ENCODE assay signal across 1 cellular context in the genomic region with DNA sequence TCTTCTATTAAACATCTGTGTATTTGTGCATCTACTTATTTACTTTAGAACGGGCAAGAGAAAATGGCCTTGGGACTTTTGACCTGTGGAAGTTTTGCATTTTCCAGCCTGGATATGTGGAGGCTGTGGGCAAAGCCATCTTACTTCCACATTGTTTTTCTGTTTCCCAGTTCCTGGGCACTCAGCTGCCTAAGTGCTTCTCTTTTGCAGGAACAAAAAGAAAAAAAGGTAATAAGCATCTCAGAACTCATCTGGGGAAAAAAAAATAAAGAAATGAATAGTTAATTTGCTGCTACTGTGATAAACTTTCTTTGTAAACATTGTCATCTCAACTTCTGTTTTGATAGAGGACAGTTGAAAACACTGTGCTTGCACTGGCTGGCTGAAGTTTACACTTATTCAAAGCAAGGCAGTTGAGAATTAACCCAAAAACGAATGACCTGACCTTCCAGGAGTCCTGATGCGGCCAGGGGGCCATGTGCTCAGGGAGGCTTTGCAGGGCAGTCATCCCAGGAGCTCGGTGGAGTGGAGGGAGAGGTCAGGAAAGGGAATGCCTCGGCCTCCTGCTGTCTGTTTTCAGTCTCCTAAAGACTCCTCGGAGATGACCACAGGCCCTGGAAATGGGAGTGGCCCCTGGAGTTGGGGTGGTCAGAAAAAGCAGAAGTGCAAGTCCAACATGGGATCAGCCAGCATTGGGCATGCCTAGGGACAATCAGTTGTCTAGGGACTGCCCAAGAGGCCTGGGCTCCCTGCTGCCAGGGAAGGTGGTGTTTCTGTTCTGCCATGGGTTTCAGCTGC.
A peak's percentile ranks its signal among the peaks of the same experiment; 100 is the strongest.
TF ChIP-seq lines count a peak whose summit lies in the region.

No MANE protein-coding gene starts in this region.

TF ChIP-seq in HepG2, 621 proteins besides CTCF, POLR2A, EP300 and RAD21 (continued from another document and continues in another):
- TF ChIP-seq SMARCC2 (IDR thresholded peaks at IDR 0.05): no peak
- no peak for TF ChIP-seq ZZZ3 (CRISPR knock-in tag; IDR thresholded peaks at IDR 0.05; ENCODE audit: borderline replicate concordance)
- TF ChIP-seq, protein P1, sequence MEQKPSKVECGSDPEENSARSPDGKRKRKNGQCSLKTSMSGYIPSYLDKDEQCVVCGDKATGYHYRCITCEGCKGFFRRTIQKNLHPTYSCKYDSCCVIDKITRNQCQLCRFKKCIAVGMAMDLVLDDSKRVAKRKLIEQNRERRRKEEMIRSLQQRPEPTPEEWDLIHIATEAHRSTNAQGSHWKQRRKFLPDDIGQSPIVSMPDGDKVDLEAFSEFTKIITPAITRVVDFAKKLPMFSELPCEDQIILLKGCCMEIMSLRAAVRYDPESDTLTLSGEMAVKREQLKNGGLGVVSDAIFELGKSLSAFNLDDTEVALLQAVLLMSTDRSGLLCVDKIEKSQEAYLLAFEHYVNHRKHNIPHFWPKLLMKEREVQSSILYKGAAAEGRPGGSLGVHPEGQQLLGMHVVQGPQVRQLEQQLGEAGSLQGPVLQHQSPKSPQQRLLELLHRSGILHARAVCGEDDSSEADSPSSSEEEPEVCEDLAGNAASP (CRISPR knock-in tag; IDR thresholded peaks at IDR 0.05; ENCODE audit: borderline replicate concordance): peak; percentile 84; the same call in 1 of the 2 replicates
- no peak for TF ChIP-seq ZBTB7B (CRISPR knock-in tag; IDR thresholded peaks at IDR 0.05)
- TF ChIP-seq ZNF761 (CRISPR knock-in tag; conservative IDR thresholded peaks at IDR 0.05): no peak
- TF ChIP-seq ZNF468 (CRISPR knock-in tag; IDR thresholded peaks at IDR 0.05): no peak
- TF ChIP-seq ZSCAN12 (CRISPR knock-in tag; IDR thresholded peaks at IDR 0.05): no peak
- TF ChIP-seq SKI (IDR thresholded peaks at IDR 0.05; ENCODE audit: partially characterized antibody): no peak
- TF ChIP-seq HCFC1 (IDR thresholded peaks at IDR 0.05; ENCODE audit: low read depth, low read length): no peak
- no peak for TF ChIP-seq KAT2B (IDR thresholded peaks at IDR 0.05; ENCODE audit: borderline replicate concordance, low read depth, low read length)
- no peak for TF ChIP-seq DNMT3B (CRISPR knock-in tag; conservative IDR thresholded peaks at IDR 0.05)
- no peak for TF ChIP-seq ZNF564 (CRISPR knock-in tag; IDR thresholded peaks at IDR 0.05)
- TF ChIP-seq, protein P2, sequence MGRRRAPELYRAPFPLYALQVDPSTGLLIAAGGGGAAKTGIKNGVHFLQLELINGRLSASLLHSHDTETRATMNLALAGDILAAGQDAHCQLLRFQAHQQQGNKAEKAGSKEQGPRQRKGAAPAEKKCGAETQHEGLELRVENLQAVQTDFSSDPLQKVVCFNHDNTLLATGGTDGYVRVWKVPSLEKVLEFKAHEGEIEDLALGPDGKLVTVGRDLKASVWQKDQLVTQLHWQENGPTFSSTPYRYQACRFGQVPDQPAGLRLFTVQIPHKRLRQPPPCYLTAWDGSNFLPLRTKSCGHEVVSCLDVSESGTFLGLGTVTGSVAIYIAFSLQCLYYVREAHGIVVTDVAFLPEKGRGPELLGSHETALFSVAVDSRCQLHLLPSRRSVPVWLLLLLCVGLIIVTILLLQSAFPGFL (CRISPR knock-in tag; IDR thresholded peaks at IDR 0.05): no peak
- peak; percentile 62 for TF ChIP-seq ZFX (CRISPR knock-in tag; IDR thresholded peaks at IDR 0.05; ENCODE audit: low read depth)
- no peak for TF ChIP-seq NRL (CRISPR knock-in tag; IDR thresholded peaks at IDR 0.05; ENCODE audit: borderline replicate concordance)
- 0 out of 2 replicates have a peak, but pooled peaks have one; percentile 22 for TF ChIP-seq NCOR1 (IDR thresholded peaks at IDR 0.05; ENCODE audit: borderline replicate concordance, low read length)
- TF ChIP-seq NR2F6 (IDR thresholded peaks at IDR 0.05): peak; percentile 53; the same call in 1 of the 2 replicates
- peak; percentile 57 for TF ChIP-seq NR2F6 (CRISPR knock-in tag; IDR thresholded peaks at IDR 0.05)
- TF ChIP-seq, protein P3, sequence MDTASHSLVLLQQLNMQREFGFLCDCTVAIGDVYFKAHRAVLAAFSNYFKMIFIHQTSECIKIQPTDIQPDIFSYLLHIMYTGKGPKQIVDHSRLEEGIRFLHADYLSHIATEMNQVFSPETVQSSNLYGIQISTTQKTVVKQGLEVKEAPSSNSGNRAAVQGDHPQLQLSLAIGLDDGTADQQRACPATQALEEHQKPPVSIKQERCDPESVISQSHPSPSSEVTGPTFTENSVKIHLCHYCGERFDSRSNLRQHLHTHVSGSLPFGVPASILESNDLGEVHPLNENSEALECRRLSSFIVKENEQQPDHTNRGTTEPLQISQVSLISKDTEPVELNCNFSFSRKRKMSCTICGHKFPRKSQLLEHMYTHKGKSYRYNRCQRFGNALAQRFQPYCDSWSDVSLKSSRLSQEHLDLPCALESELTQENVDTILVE (CRISPR knock-in tag; IDR thresholded peaks at IDR 0.05): no peak
- TF ChIP-seq ZBTB1 (CRISPR knock-in tag; IDR thresholded peaks at IDR 0.05; ENCODE audit: borderline replicate concordance): no peak
- TF ChIP-seq, protein P4, sequence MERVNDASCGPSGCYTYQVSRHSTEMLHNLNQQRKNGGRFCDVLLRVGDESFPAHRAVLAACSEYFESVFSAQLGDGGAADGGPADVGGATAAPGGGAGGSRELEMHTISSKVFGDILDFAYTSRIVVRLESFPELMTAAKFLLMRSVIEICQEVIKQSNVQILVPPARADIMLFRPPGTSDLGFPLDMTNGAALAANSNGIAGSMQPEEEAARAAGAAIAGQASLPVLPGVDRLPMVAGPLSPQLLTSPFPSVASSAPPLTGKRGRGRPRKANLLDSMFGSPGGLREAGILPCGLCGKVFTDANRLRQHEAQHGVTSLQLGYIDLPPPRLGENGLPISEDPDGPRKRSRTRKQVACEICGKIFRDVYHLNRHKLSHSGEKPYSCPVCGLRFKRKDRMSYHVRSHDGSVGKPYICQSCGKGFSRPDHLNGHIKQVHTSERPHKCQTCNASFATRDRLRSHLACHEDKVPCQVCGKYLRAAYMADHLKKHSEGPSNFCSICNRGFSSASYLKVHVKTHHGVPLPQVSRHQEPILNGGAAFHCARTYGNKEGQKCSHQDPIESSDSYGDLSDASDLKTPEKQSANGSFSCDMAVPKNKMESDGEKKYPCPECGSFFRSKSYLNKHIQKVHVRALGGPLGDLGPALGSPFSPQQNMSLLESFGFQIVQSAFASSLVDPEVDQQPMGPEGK (CRISPR knock-in tag; IDR thresholded peaks at IDR 0.05): no peak
- no peak for TF ChIP-seq PAWR (CRISPR knock-in tag; IDR thresholded peaks at IDR 0.05; ENCODE audit: borderline replicate concordance)
- TF ChIP-seq JARID2 (CRISPR knock-in tag; IDR thresholded peaks at IDR 0.05; ENCODE audit: insufficient replicate concordance): no peak
- no peak for TF ChIP-seq ZNF557 (CRISPR knock-in tag; IDR thresholded peaks at IDR 0.05)
- peak; percentile 90 for TF ChIP-seq PAXIP1 (CRISPR knock-in tag; conservative IDR thresholded peaks at IDR 0.05)
- TF ChIP-seq KDM6A (CRISPR knock-in tag; IDR thresholded peaks at IDR 0.05; ENCODE audit: low read depth): peak; percentile 43; the same call in 1 of the 2 replicates
- TF ChIP-seq SNAI1 (CRISPR knock-in tag; IDR thresholded peaks at IDR 0.05; ENCODE audit: borderline replicate concordance): no peak
- no peak for TF ChIP-seq ZNF570 (CRISPR knock-in tag; IDR thresholded peaks at IDR 0.05; ENCODE audit: borderline replicate concordance)
- no peak for TF ChIP-seq LCORL (IDR thresholded peaks at IDR 0.05)
- TF ChIP-seq LCORL (CRISPR knock-in tag; IDR thresholded peaks at IDR 0.05): peak; percentile 68; the same call in 1 of the 2 replicates
- TF ChIP-seq ZNF30 (CRISPR knock-in tag; IDR thresholded peaks at IDR 0.05): no peak
- no peak for TF ChIP-seq ZNF503 (CRISPR knock-in tag; IDR thresholded peaks at IDR 0.05)
- TF ChIP-seq, protein P5, sequence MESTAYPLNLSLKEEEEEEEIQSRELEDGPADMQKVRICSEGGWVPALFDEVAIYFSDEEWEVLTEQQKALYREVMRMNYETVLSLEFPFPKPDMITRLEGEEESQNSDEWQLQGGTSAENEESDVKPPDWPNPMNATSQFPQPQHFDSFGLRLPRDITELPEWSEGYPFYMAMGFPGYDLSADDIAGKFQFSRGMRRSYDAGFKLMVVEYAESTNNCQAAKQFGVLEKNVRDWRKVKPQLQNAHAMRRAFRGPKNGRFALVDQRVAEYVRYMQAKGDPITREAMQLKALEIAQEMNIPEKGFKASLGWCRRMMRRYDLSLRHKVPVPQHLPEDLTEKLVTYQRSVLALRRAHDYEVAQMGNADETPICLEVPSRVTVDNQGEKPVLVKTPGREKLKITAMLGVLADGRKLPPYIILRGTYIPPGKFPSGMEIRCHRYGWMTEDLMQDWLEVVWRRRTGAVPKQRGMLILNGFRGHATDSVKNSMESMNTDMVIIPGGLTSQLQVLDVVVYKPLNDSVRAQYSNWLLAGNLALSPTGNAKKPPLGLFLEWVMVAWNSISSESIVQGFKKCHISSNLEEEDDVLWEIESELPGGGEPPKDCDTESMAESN (CRISPR knock-in tag; conservative IDR thresholded peaks at IDR 0.05): no peak
- TF ChIP-seq, protein P6, sequence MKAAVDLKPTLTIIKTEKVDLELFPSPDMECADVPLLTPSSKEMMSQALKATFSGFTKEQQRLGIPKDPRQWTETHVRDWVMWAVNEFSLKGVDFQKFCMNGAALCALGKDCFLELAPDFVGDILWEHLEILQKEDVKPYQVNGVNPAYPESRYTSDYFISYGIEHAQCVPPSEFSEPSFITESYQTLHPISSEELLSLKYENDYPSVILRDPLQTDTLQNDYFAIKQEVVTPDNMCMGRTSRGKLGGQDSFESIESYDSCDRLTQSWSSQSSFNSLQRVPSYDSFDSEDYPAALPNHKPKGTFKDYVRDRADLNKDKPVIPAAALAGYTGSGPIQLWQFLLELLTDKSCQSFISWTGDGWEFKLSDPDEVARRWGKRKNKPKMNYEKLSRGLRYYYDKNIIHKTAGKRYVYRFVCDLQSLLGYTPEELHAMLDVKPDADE (CRISPR knock-in tag; IDR thresholded peaks at IDR 0.05): no peak
- TF ChIP-seq, protein P7, sequence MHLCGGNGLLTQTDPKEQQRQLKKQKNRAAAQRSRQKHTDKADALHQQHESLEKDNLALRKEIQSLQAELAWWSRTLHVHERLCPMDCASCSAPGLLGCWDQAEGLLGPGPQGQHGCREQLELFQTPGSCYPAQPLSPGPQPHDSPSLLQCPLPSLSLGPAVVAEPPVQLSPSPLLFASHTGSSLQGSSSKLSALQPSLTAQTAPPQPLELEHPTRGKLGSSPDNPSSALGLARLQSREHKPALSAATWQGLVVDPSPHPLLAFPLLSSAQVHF (CRISPR knock-in tag; IDR thresholded peaks at IDR 0.05): no peak
- TF ChIP-seq PRDM4 (CRISPR knock-in tag; IDR thresholded peaks at IDR 0.05; ENCODE audit: borderline replicate concordance): no peak
- TF ChIP-seq TRIM24 (CRISPR knock-in tag; IDR thresholded peaks at IDR 0.05): no peak
- TF ChIP-seq ZNF225 (CRISPR knock-in tag; IDR thresholded peaks at IDR 0.05): no peak
- peak; percentile 61 for TF ChIP-seq RARA (CRISPR knock-in tag; IDR thresholded peaks at IDR 0.05)
- TF ChIP-seq RXRA (CRISPR knock-in tag; IDR thresholded peaks at IDR 0.05): no peak; the same call in 1 of the 2 replicates
- TF ChIP-seq ZNF792 (CRISPR knock-in tag; IDR thresholded peaks at IDR 0.05): peak; percentile 19; the same call in 1 of the 2 replicates
